ENCODE assay signal across 8 cellular contexts in genomic region chr10:37976091-37976879, GRCh38. TPM values are rescaled to one million over a fixed set of nuclear protein-coding genes. Genes with fewer than 3 reads are reported as not detected.
DNase-seq lines count a peak whose midpoint lies in the region; ATAC-seq and TF ChIP-seq lines count a peak whose summit lies in the region.

Gene ZNF25 (minus strand): TSS chr10:37976647. CDS start chr10:37971722, 4,925 bp downstream.

- H3K36me3 ChIP-seq in spleen, result peaks cover 0 to 1% (median 0%) of the 10 kb centered on the region in 6 donors

- TF ChIP-seq POLR2A in spleen (IDR thresholded peaks at IDR 0.05), result peak; percentile 33 to 45 (median 37)

- peak within 1 kb of the TSS; percentile 95 for H3K27ac Mint-ChIP-seq in activated B cell treated with CpG ODN at 0.5 μM for 24 hours

- intact Hi-C loops in activated B cell treated with CpG ODN at 0.5 μM for 24 hours (cut with micrococcal nuclease) (loop anchor here (1.0 to 2.0 kb wide), 6 partner anchors 34 to 426 kb away; partner anchors contain the start of genes ZNF248, ZNF33A and ZNF37A), spleen (cut with DNase I; ENCODE audit: low total_unique reads) (loop anchor here (5.0 to 10.0 kb wide), 3 partner anchors 36 to 121 kb away; partner anchors contain the start of genes ZNF248, ZNF33A and ZNF37A)

- ATAC-seq in GM18909 (IDR thresholded peaks at IDR 0.05; ENCODE audit: poor library complexity, unreplicated experiment) (peak; percentile 98), HG03175 (IDR thresholded peaks at IDR 0.05; ENCODE audit: unreplicated experiment) (peak; percentile 94), activated B cell treated with CpG ODN at 0.5 μM for 24 hours (ENCODE audit: low read depth) (peak; percentile 91)

- no peaks in the 10 kb centered on the region for H3K27me3 ChIP-seq in spleen (replicated peaks in 1 of 7)

- WGBS in spleen, 5 donors, result 0 to 1% (median 0%) methylated on average over 31 to 66 of the region's 66 CpGs

- peaks cover 2% of the 10 kb centered on the region for H3K36me3 Mint-ChIP-seq in activated B cell treated with CpG ODN at 0.5 μM for 24 hours (ENCODE audit: low read depth)

- H3K4me1 ChIP-seq in spleen, result peaks cover 7 to 27% (median 17%) of the 10 kb centered on the region in 6 donors

- peak; percentile 94 for TF ChIP-seq CTCF in AG09309 (IDR thresholded peaks at IDR 0.05; ENCODE audit: control insufficient read depth, insufficient read depth, low read depth, low read length, missing control alignments)
- TF ChIP-seq CTCF in activated B cell treated with CpG ODN at 0.5 μM for 24 hours (IDR thresholded peaks at IDR 0.05), result peak; percentile 24
- TF ChIP-seq CTCF in spleen (IDR thresholded peaks at IDR 0.05 in 8 of 11, conservative IDR thresholded peaks at IDR 0.05 in 3 of 11), result peak; percentile 90 to 99 (median 96)

- peak within 1 kb of the TSS; percentile 75 for H3K4me3 ChIP-seq in AG09309 (ENCODE audit: control insufficient read depth, low read depth, low read length)
- peak within 1 kb of the TSS; percentile 65 to 84 (median 76) for H3K4me3 ChIP-seq in spleen

- H3K9me3 ChIP-seq in spleen, result peaks cover 0 to 3% (median 0%) of the 10 kb centered on the region in 8 donors

- H3K27me3 Mint-ChIP-seq in activated B cell treated with CpG ODN at 0.5 μM for 24 hours, result no peaks in the 10 kb centered on the region

- POLR2A ChIA-PET in activated B cell treated with CpG ODN at 0.5 μM for 24 hours (lab: Charles Lee), result interaction anchor here (0.6 to 3.2 kb wide), 7 partner anchors 31 to 426 kb away, joined by 3 to 55 read pairs (median 6); partner anchors contain the start of genes ZNF248, ZNF33A and ZNF37A

- H3K4me3 Mint-ChIP-seq in activated B cell treated with CpG ODN at 0.5 μM for 24 hours, result peak within 1 kb of the TSS; percentile 90

- H3K9me3 Mint-ChIP-seq in activated B cell treated with CpG ODN at 0.5 μM for 24 hours, result no peaks in the 10 kb centered on the region

- peak within 1 kb of the TSS; percentile 97 to 99 (median 98) for H3K27ac ChIP-seq in spleen

- CTCF ChIA-PET in activated B cell treated with CpG ODN at 0.5 μM for 24 hours (lab: Charles Lee), result interaction anchor here (0.6 to 1.5 kb wide), 11 partner anchors 10 to 389 kb away, joined by 3 to 10 read pairs (median 3); partner anchors contain the start of genes ZNF33A and ZNF37A

- DNase-seq in AG09309 (ENCODE audit: low read depth), result peak; percentile 94
- peak; percentile 95 for DNase-seq in NCI-H2227 treated with DMSO at 0.1 percent for 48 hours (lab: John Stamatoyannopoulos, UW)
- peak; percentile 93 for DNase-seq in activated B cell treated with CpG ODN at 0.5 μM for 24 hours
- DNase-seq in central memory CD4-positive, alpha-beta T cell, result peak; percentile 97
- peak; percentile 99 for DNase-seq in inferior parietal cortex (ENCODE audit: extremely low spot score)
- DNase-seq in spleen, result peak; percentile 99

- peaks cover 19% of the 10 kb centered on the region for H3K4me1 Mint-ChIP-seq in activated B cell treated with CpG ODN at 0.5 μM for 24 hours

RNA-seq across cellular contexts. Expression of gene ZNF25, which starts in this region (rescaled TPM):
- total RNA-seq in activated B cell treated with CpG ODN at 0.5 μM for 24 hours, result 3.2 and 3.5 TPM in 2 replicates
- total RNA-seq in spleen, result 10 to 100 TPM in 5 of 7 donors, 1 to 10 TPM in 2; 8.6 to 14.4 (median 11.4) TPM
- 1 to 10 TPM; 4.7 to 7.3 (median 5.3) TPM for polyA plus RNA-seq in spleen

Comparison
In these comparisons a context has a peak if more than half of its experiments do, and no peak if none do; other contexts are left out.
1. Peak in every context shown above with its lines: DNase-seq, ATAC-seq, H3K4me3 ChIP-seq and H3K27ac ChIP-seq.
2. CTCF ChIP-seq: peak in every context shown above with its lines; median percentile 96 in spleen; 94 in AG09309; 24 in activated B cell treated with CpG ODN at 0.5 μM for 24 hours.